8 cellular contexts compared by ENCODE assay signal in genomic region chr3:48507256-48508061, GRCh38. TPM values are rescaled to one million over a fixed set of nuclear protein-coding genes. Genes with fewer than 3 reads are reported as not detected.
DNase-seq lines count a peak whose midpoint lies in the region; ATAC-seq, FAIRE-seq and TF ChIP-seq lines count a peak whose summit lies in the region.

No MANE protein-coding gene starts in this region.

- H3K9me3 ChIP-seq in Loucy (ENCODE audit: insufficient read depth, low read depth, low read length) (no peaks in the 10 kb centered on the region), liver (ENCODE audit: control insufficient read depth in 4 of 4, low read length in 3 of 4) (no peaks in the 10 kb centered on the region)

- H2AFZ ChIP-seq in Loucy (ENCODE audit: low read length): no peak overlapping the region

- no peak overlapping the region for H3K27ac Mint-ChIP-seq in activated B cell treated with CpG ODN at 0.5 μM for 24 hours

- H3K4me3 Mint-ChIP-seq in activated B cell treated with CpG ODN at 0.5 μM for 24 hours: peak overlapping the region; percentile 24

- peaks cover 15% of the 10 kb centered on the region for H3K4me1 Mint-ChIP-seq in activated B cell treated with CpG ODN at 0.5 μM for 24 hours

- H3K36me3 ChIP-seq in Loucy (ENCODE audit: insufficient read depth, low read length) (no peaks in the 10 kb centered on the region), bronchial epithelial cell (ENCODE audit: control insufficient read depth, insufficient read depth, low read length) (no peaks in the 10 kb centered on the region), liver (ENCODE audit: control insufficient read depth in 4 of 4, insufficient read depth in 3 of 4, low read depth in 1 of 4, low read length in 3 of 4) (no peaks in the 10 kb centered on the region)

- H3K4me2 ChIP-seq in Loucy (ENCODE audit: low read depth, low read length, poor library complexity, severe bottlenecking): peak overlapping the region; percentile 16

- no peaks in the 10 kb centered on the region for H3K9me2 ChIP-seq in Loucy (replicated peaks; ENCODE audit: low read depth, low read length)

- intact Hi-C loops in activated B cell treated with CpG ODN at 0.5 μM for 24 hours (cut with micrococcal nuclease): loop anchor here (1.0 to 5.0 kb wide), 9 partner anchors 15 to 275 kb away; partner anchors contain the start of genes NCKIPSD and PFKFB4

- H3K4me3 ChIP-seq in AG04449 (ENCODE audit: low read depth, low read length) (no peak overlapping the region), Loucy (ENCODE audit: low read length, poor library complexity, severe bottlenecking) (no peak overlapping the region), bronchial epithelial cell (ENCODE audit: low read depth, low read length) (no peak overlapping the region), liver (ENCODE audit: low read depth in 1 of 3, low read length in 3 of 3) (no peak overlapping the region)

- CTCF ChIA-PET in AG04449 (lab: Yijun Ruan, JAX) (interaction anchor here (1.0 to 2.3 kb wide), 5 partner anchors 34 to 71 kb away, joined by 3 to 5 read pairs (median 4); no protein-coding TSS in a partner anchor), activated B cell treated with CpG ODN at 0.5 μM for 24 hours (lab: Charles Lee) (interaction anchor here (0.6 to 4.1 kb wide), 15 partner anchors 28 to 234 kb away, joined by 3 to 64 read pairs (median 4); partner anchors contain the start of genes ATRIP, CCDC51 and TMA7)

- no peaks in the 10 kb centered on the region for H3K27me3 Mint-ChIP-seq in activated B cell treated with CpG ODN at 0.5 μM for 24 hours

- in situ Hi-C loops in GM13977 (cut with MboI; ENCODE audit: low pct_unique_long_range_greater_than_20kb, low sequenced_read_pairs, unreplicated experiment): no loop called here

- TF ChIP-seq CTCF in AG04449 (IDR thresholded peaks at IDR 0.05; ENCODE audit: insufficient read depth, low read length, missing control alignments) (peak; percentile 67), GM13977 (IDR thresholded peaks at IDR 0.05; ENCODE audit: extremely low read depth, insufficient read depth, missing control alignments) (peak; percentile 74), Loucy (conservative IDR thresholded peaks at IDR 0.05; ENCODE audit: low read length) (peak; percentile 82), activated B cell treated with CpG ODN at 0.5 μM for 24 hours (IDR thresholded peaks at IDR 0.05) (peak; percentile 28), bronchial epithelial cell (IDR thresholded peaks at IDR 0.05; ENCODE audit: insufficient read depth, low read length, severe bottlenecking) (peak; percentile 75), liver (IDR thresholded peaks at IDR 0.05; ENCODE audit: low read depth, low read length, missing input control) (peak; percentile 62)

- POLR2A ChIA-PET in AG04449 (lab: Yijun Ruan, JAX): interaction anchor here (0.8 kb wide), 1 partner anchor 68 kb away, joined by 3 read pairs; the partner anchor contains the start of gene CCDC51
- POLR2A ChIA-PET in activated B cell treated with CpG ODN at 0.5 μM for 24 hours (lab: Charles Lee): interaction anchor here (0.6 to 3.4 kb wide), 5 partner anchors 29 to 264 kb away, joined by 3 to 29 read pairs (median 4); a partner anchor contains a TSS

- no peaks in the 10 kb centered on the region for H3K36me3 Mint-ChIP-seq in activated B cell treated with CpG ODN at 0.5 μM for 24 hours (ENCODE audit: low read depth)

- ATAC-seq in activated B cell treated with CpG ODN at 0.5 μM for 24 hours (ENCODE audit: low read depth): peak; percentile 88

- H3K9me3 Mint-ChIP-seq in activated B cell treated with CpG ODN at 0.5 μM for 24 hours: no peaks in the 10 kb centered on the region

- no peak overlapping the region for H3K27ac ChIP-seq in liver (ENCODE audit: low read depth in 1 of 2, low read length in 2 of 2)

- 52% methylated on average over 10 of the region's 10 CpGs for WGBS in liver

- DNase-seq in AG04449 (ENCODE audit: low read depth, low spot score) (no peak), GM13977 (ENCODE audit: low spot score) (peak; percentile 81), activated B cell treated with CpG ODN at 0.5 μM for 24 hours (peak; percentile 56), bronchial epithelial cell (ENCODE audit: low read depth) (peak; percentile 80), NCI-H128 (lab: John Stamatoyannopoulos, UW; ENCODE audit: unreplicated experiment) (no peak)
- peak; percentile 54 to 62 for DNase-seq in stimulated activated CD8-positive, alpha-beta memory T cell treated with anti-CD3 and anti-CD28 coated beads, Interleukin-2, amount 100 ng/mL, for 1 hour (ENCODE audit: low read depth in 2 of 2)

- H3K4me1 ChIP-seq in Loucy (ENCODE audit: insufficient read depth, low read length, poor library complexity, severe bottlenecking) (peaks cover 3% of the 10 kb centered on the region), liver (ENCODE audit: control insufficient read depth in 4 of 4, insufficient read depth in 4 of 4, low read length in 3 of 4) (peaks cover 5 to 13% (median 7%) of the 10 kb centered on the region in 4 donors)

- no peaks in the 10 kb centered on the region for H3F3A ChIP-seq in Loucy (ENCODE audit: low read depth)

- FAIRE-seq in bronchial epithelial cell (lab: Jason Lieb, UNC): no peak

- peak; percentile 84 to 90 for TF ChIP-seq RAD21 in liver (IDR thresholded peaks at IDR 0.05)

- no peaks in the 10 kb centered on the region for H3K27me3 ChIP-seq in Loucy (ENCODE audit: insufficient read depth, low read length, poor library complexity, severe bottlenecking)
- H3K27me3 ChIP-seq in bronchial epithelial cell (ENCODE audit: control insufficient read depth, insufficient read depth, low read length): no peaks in the 10 kb centered on the region
- no peaks in the 10 kb centered on the region for H3K27me3 ChIP-seq in liver (ENCODE audit: control insufficient read depth in 4 of 4, insufficient read depth in 4 of 4, low read length in 3 of 4)

- H4K20me1 ChIP-seq in Loucy (ENCODE audit: insufficient read depth, low read length, poor library complexity, severe bottlenecking): no peaks in the 10 kb centered on the region

- no peaks in the 10 kb centered on the region for H3K79me2 ChIP-seq in Loucy (ENCODE audit: insufficient read depth, low read length)

- H3K9ac ChIP-seq in Loucy (ENCODE audit: low read depth, low read length, poor library complexity, severe bottlenecking) (no peak overlapping the region), liver (ENCODE audit: low read depth in 1 of 2, low read length in 2 of 2) (no peak overlapping the region)

TF ChIP-seq in liver, 16 proteins besides CTCF, POLR2A, EP300 and RAD21:
- TF ChIP-seq YY1 (IDR thresholded peaks at IDR 0.05): no peak
- TF ChIP-seq HNF4A (conservative IDR thresholded peaks at IDR 0.05): no peak
- TF ChIP-seq RXRA (IDR thresholded peaks at IDR 0.05): no peak
- TF ChIP-seq ZBTB33 (IDR thresholded peaks at IDR 0.05): no peak
- TF ChIP-seq FOXA1 (IDR thresholded peaks at IDR 0.05): no peak
- TF ChIP-seq ATF3 (IDR thresholded peaks at IDR 0.05): no peak
- no peak for TF ChIP-seq TAF1 (conservative IDR thresholded peaks at IDR 0.05)
- TF ChIP-seq FOXA2 (IDR thresholded peaks at IDR 0.05): no peak

RNA-seq across cellular contexts. Expression of gene SHISA5, which starts 3.5 kb away (rescaled TPM):
- 95.7 and 108 TPM in 2 replicates for total RNA-seq in activated B cell treated with CpG ODN at 0.5 μM for 24 hours
- total RNA-seq in bronchial epithelial cell: 87.1 and 131 TPM in 2 replicates
- total RNA-seq in liver: 10 to 100 TPM; 40.7 to 50.3 TPM
- polyA plus RNA-seq in liver: 100 to 1,000 TPM; 101 to 104 TPM

RNA-seq across cellular contexts. Expression of gene PFKFB4, which starts 49.1 kb away (rescaled TPM):
- total RNA-seq in activated B cell treated with CpG ODN at 0.5 μM for 24 hours (2.0 and 3.2 TPM in 2 replicates), bronchial epithelial cell (18.2 and 20.2 TPM in 2 replicates), liver (1 to 10 TPM; 2.7 to 5.3 TPM)
- under 1 TPM; 0.46 to 0.78 TPM for polyA plus RNA-seq in liver

RNA-seq across cellular contexts. Expression of gene UCN2, which starts 56.1 kb away (rescaled TPM):
- total RNA-seq in activated B cell treated with CpG ODN at 0.5 μM for 24 hours (not detected in 2 replicates), bronchial epithelial cell (9.6 and 12.9 TPM in 2 replicates), liver (under 1 TPM in 1 of 2 donors, not detected in 1; 0.08 TPM)
- not detected for polyA plus RNA-seq in liver

Comparison
In these comparisons a context has a peak if more than half of its experiments do, and no peak if none do; other contexts are left out.
1. DNase-seq: peak in GM13977 (single experiment), activated B cell treated with CpG ODN at 0.5 μM for 24 hours (single experiment), bronchial epithelial cell (single experiment) and stimulated activated CD8-positive, alpha-beta memory T cell treated with anti-CD3 and anti-CD28 coated beads, Interleukin-2, amount 100 ng/mL, for 1 hour (2 of 2); none in AG04449 (single experiment) and NCI-H128 (single experiment).
2. CTCF ChIP-seq: peak in every context shown above with its lines; median percentile 82 in Loucy; 75 in bronchial epithelial cell; 74 in GM13977; 67 in AG04449; 62 in liver; 28 in activated B cell treated with CpG ODN at 0.5 μM for 24 hours.